ENCODE assay signal across 8 cellular contexts in genomic region chr9:129258823-129259301, GRCh38.
A peak's percentile ranks its signal among the peaks of the same experiment; 100 is the strongest.
DNase-seq lines count a peak whose midpoint lies in the region; ATAC-seq and TF ChIP-seq lines count a peak whose summit lies in the region.

No MANE protein-coding gene starts in this region.

- DNase-seq in CD14-positive monocyte (ENCODE audit: low spot score) (no peak), Peyer's patch (peak in 1 of 3 donors; percentile 40), endodermal cell (peak; percentile 45), neuronal stem cell (ENCODE audit: low spot score) (no peak), AG08396 (ENCODE audit: low spot score) (no peak), GDM1 (lab: John Stamatoyannopoulos, UW) (no peak), GM10248 (ENCODE audit: extremely low spot score) (no peak)

- H3K9ac ChIP-seq in endodermal cell (ENCODE audit: extremely low read depth, low read length, poor library complexity, severe bottlenecking), result no peak overlapping the region
- no peak overlapping the region for H3K9ac ChIP-seq in neuronal stem cell (ENCODE audit: low read depth, low read length, poor library complexity)

- H3K14ac ChIP-seq in neuronal stem cell (ENCODE audit: low read length), result no peak overlapping the region

- H2BK5ac ChIP-seq in neuronal stem cell (ENCODE audit: low read length), result no peak overlapping the region

- H3K4me2 ChIP-seq in neuronal stem cell (ENCODE audit: insufficient read depth, low read length, poor library complexity, severe bottlenecking), result peak overlapping the region; percentile 13

- no peaks in the 10 kb centered on the region for H3K36me3 Mint-ChIP-seq in CD14-positive monocyte
- no peaks in the 10 kb centered on the region for H3K36me3 Mint-ChIP-seq in endodermal cell (ENCODE audit: low read depth)

- peaks cover 27 to 39% (median 27%) of the 10 kb centered on the region in 3 donors for H3K27me3 Mint-ChIP-seq in CD14-positive monocyte (ENCODE audit: low read depth in 3 of 3)
- H3K27me3 Mint-ChIP-seq in endodermal cell (ENCODE audit: insufficient read depth), result peaks cover 66% of the 10 kb centered on the region

- ATAC-seq in GM19328 (IDR thresholded peaks at IDR 0.05; ENCODE audit: unreplicated experiment), result no peak

- H3K4me1 Mint-ChIP-seq in CD14-positive monocyte (peaks cover 33% of the 10 kb centered on the region), endodermal cell (no peaks in the 10 kb centered on the region)

- no peak overlapping the region for H2BK12ac ChIP-seq in neuronal stem cell (ENCODE audit: low read length)

- no peak overlapping the region for H2AK5ac ChIP-seq in neuronal stem cell (ENCODE audit: low read depth, low read length)

- POLR2A ChIA-PET in GM10248 (lab: Yijun Ruan, JAX), result no interaction called here

- H2BK15ac ChIP-seq in neuronal stem cell (ENCODE audit: low read length), result no peak overlapping the region

- CTCF ChIA-PET in GM10248 (lab: Yijun Ruan, JAX), result no interaction called here

- H3K27me3 ChIP-seq in Peyer's patch, result no peaks in the 10 kb centered on the region
- H3K27me3 ChIP-seq in endodermal cell (ENCODE audit: control insufficient read depth, insufficient read depth, low read length, poor library complexity, severe bottlenecking), result peaks cover 38% of the 10 kb centered on the region
- peaks cover 0 to 8% (median 6%) of the 10 kb centered on the region in 3 experiments for H3K27me3 ChIP-seq in neuronal stem cell (ENCODE audit: control insufficient read depth in 3 of 3, insufficient read depth in 3 of 3, low read depth in 1 of 3, low read length in 3 of 3)

- H3K18ac ChIP-seq in neuronal stem cell (ENCODE audit: low read length), result peak overlapping the region; percentile 22

- 56 to 60% methylated on average over 14 to 18 of the region's 18 CpGs for WGBS in endodermal cell (ENCODE audit: insufficient coverage in 1 of 2, insufficient read length in 1 of 2), 2 experiments
- WGBS in neuronal stem cell (ENCODE audit: extremely low coverage in 2 of 2, insufficient read length in 2 of 2, insufficient replicate concordance in 1 of 2), 2 donors, result no CpG with 5 or more reads among the region's 18 CpGs

- no peak overlapping the region for H3K27ac ChIP-seq in Peyer's patch
- no peak overlapping the region for H3K27ac ChIP-seq in endodermal cell (ENCODE audit: low read depth, low read length)
- no peak overlapping the region for H3K27ac ChIP-seq in neuronal stem cell (replicated peaks; ENCODE audit: low read length)

- H3K27ac Mint-ChIP-seq in CD14-positive monocyte (peak overlapping the region in 2 of 7 donors; percentile 12 to 64), endodermal cell (no peak overlapping the region)

- no peaks in the 10 kb centered on the region for H3K79me1 ChIP-seq in neuronal stem cell (ENCODE audit: low read depth, low read length)

- H3K23ac ChIP-seq in neuronal stem cell (ENCODE audit: low read depth, low read length, poor library complexity), result no peak overlapping the region

- H3K4me3 ChIP-seq in Peyer's patch (peak overlapping the region in 3 of 4 donors; percentile 22 to 29 (median 25)), endodermal cell (ENCODE audit: low read length) (no peak overlapping the region), neuronal stem cell (ENCODE audit: low read length in 2 of 2) (no peak overlapping the region)

- peak overlapping the region; percentile 57 to 81 for H3K4me3 Mint-ChIP-seq in CD14-positive monocyte
- no peak overlapping the region for H3K4me3 Mint-ChIP-seq in endodermal cell

- peak overlapping the region; percentile 64 for H2AFZ ChIP-seq in neuronal stem cell (ENCODE audit: low read length)

- no peak for TF ChIP-seq POLR2A in Peyer's patch (IDR thresholded peaks at IDR 0.05)

- no peak overlapping the region for H2BK120ac ChIP-seq in neuronal stem cell (ENCODE audit: low read depth, low read length)

- H3K9me3 ChIP-seq in Peyer's patch (no peaks in the 10 kb centered on the region), endodermal cell (ENCODE audit: control insufficient read depth, low read length) (no peaks in the 10 kb centered on the region), neuronal stem cell (replicated peaks in 1 of 2; ENCODE audit: control insufficient read depth in 2 of 2, insufficient read depth in 1 of 2, low read depth in 1 of 2, low read length in 2 of 2) (peaks cover 0 to 10% of the 10 kb centered on the region in 2 donors)

- no peak overlapping the region for H3K4ac ChIP-seq in neuronal stem cell (ENCODE audit: low read length)

- TF ChIP-seq CTCF in CD14-positive monocyte (IDR thresholded peaks at IDR 0.05) (no peak), Peyer's patch (IDR thresholded peaks at IDR 0.05) (no peak), endodermal cell (conservative IDR thresholded peaks at IDR 0.05) (no peak), GM10248 (IDR thresholded peaks at IDR 0.05; ENCODE audit: control extremely low read depth, extremely low read depth, low read depth, missing control alignments) (no peak)

- intact Hi-C loops in CD14-positive monocyte (cut with micrococcal nuclease), result loop anchor here in 1 of 2 donors (5.0 to 10.0 kb wide), 2 partner anchors 82 to 106 kb away; partner anchors contain the start of gene IER5L

- H4K8ac ChIP-seq in neuronal stem cell (ENCODE audit: low read depth, low read length), result no peak overlapping the region

- H3K9me3 Mint-ChIP-seq in CD14-positive monocyte (peaks cover 0 to 3% (median 0%) of the 10 kb centered on the region in 7 donors), endodermal cell (no peaks in the 10 kb centered on the region)

- H3K36me3 ChIP-seq in Peyer's patch, result no peaks in the 10 kb centered on the region
- H3K36me3 ChIP-seq in endodermal cell (ENCODE audit: control insufficient read depth, insufficient read depth, low read length), result no peaks in the 10 kb centered on the region
- H3K36me3 ChIP-seq in neuronal stem cell (replicated peaks in 1 of 2; ENCODE audit: control insufficient read depth in 2 of 2, insufficient read depth in 2 of 2, low read length in 2 of 2), result no peaks in the 10 kb centered on the region

- H3K4me1 ChIP-seq in Peyer's patch (peaks cover 0 to 15% (median 4%) of the 10 kb centered on the region in 4 donors), endodermal cell (ENCODE audit: control insufficient read depth, insufficient read depth, low read length) (no peaks in the 10 kb centered on the region), neuronal stem cell (ENCODE audit: control insufficient read depth in 2 of 2, insufficient read depth in 1 of 2, low read depth in 1 of 2, low read length in 2 of 2) (peaks cover 5 to 11% of the 10 kb centered on the region in 2 donors)

- H4K91ac ChIP-seq in neuronal stem cell (ENCODE audit: low read depth, low read length, poor library complexity), result no peak overlapping the region

Comparison
In these comparisons a context has a peak if more than half of its experiments do, and no peak if none do; other contexts are left out.
1. H3K4me3 ChIP-seq: peak in Peyer's patch (3 of 4); none in endodermal cell (single experiment) and neuronal stem cell (0 of 2).